ENCODE assay signal across 29 cellular contexts in genomic region chr22:43628253-43628649, GRCh38.
"Had no signal": no experiment of that assay in that cellular context is flagged by ENCODE, and none has a peak within 500 bp of the region (broad histone marks: within the 10 kb centered on the region; RNA-seq: fewer than 3 reads in every experiment).

No MANE protein-coding gene starts in this region.

- H3K9me3 Mint-ChIP-seq: activated naive CD4-positive, alpha-beta T cell treated with anti-CD3 and anti-CD28 coated beads for 36 hours; activated naive CD8-positive, alpha-beta T cell treated with anti-CD3 and anti-CD28 coated beads, Interleukin-2, amount 10 ng/mL, durations not matched to agents 7 days and 5 days; natural killer cell; neural progenitor cell; T-cell; T-helper 2 cell treated with Interferon-gamma antibody and Interleukin-4, amounts not matched to agents 5 μg/mL and 100 μg/mL, for 36 hours; type B pancreatic cell had no signal

- DNase-seq: activated CD4-positive, alpha-beta T cell treated with anti-CD3 and anti-CD28 coated beads for 36 hours; activated CD4-positive, alpha-beta T cell treated with anti-CD3 and anti-CD28 coated beads, Interleukin-2, amount 50 U/mL, for 4 hours; activated CD4-positive, CD25-positive, alpha-beta regulatory T cell; activated effector memory CD4-positive, alpha-beta T cell treated with Interleukin-2 at 50 U/mL for 16 hours; activated naive CD4-positive, alpha-beta T cell treated with anti-CD3 and anti-CD28 coated beads for 36 hours; activated naive CD8-positive, alpha-beta T cell treated with anti-CD3 and anti-CD28 coated beads, Interleukin-2, amount 10 ng/mL, durations not matched to agents 7 days and 5 days; dorsolateral prefrontal cortex; effector memory CD4-positive, alpha-beta T cell; erythroblast; gastrocnemius medialis; glutamatergic neuron; hippocampal formation; mesendoderm; natural killer cell; spleen; stimulated activated CD4-positive, alpha-beta T cell treated with anti-CD3 and anti-CD28 coated beads, Interleukin-2, amount 100 ng/mL, for 48 hours; stimulated activated naive CD4-positive, alpha-beta T cell treated with Interleukin-2 at 50 U/mL for 16 hours; T-cell; uterus had no signal

- H3K27me3 ChIP-seq: ascending aorta, cardiac muscle cell, dorsolateral prefrontal cortex, gastrocnemius medialis, neural progenitor cell, spleen, uterus had no signal

- H3K4me3 Mint-ChIP-seq: activated CD4-positive, alpha-beta T cell treated with anti-CD3 and anti-CD28 coated beads for 36 hours; activated naive CD4-positive, alpha-beta T cell treated with anti-CD3 and anti-CD28 coated beads for 36 hours; activated naive CD8-positive, alpha-beta T cell treated with anti-CD3 and anti-CD28 coated beads, Interleukin-2, amount 10 ng/mL, durations not matched to agents 7 days and 5 days; brain; natural killer cell; neural progenitor cell; T-cell; T-helper 2 cell treated with Interferon-gamma antibody and Interleukin-4, amounts not matched to agents 5 μg/mL and 100 μg/mL, for 36 hours; type B pancreatic cell had no signal

- H3K27ac Mint-ChIP-seq: activated CD4-positive, alpha-beta T cell treated with anti-CD3 and anti-CD28 coated beads for 36 hours; activated naive CD4-positive, alpha-beta T cell treated with anti-CD3 and anti-CD28 coated beads for 36 hours; activated naive CD8-positive, alpha-beta T cell treated with anti-CD3 and anti-CD28 coated beads, Interleukin-2, amount 10 ng/mL, durations not matched to agents 7 days and 5 days; natural killer cell; T-cell; T-helper 2 cell treated with Interferon-gamma antibody and Interleukin-4, amounts not matched to agents 5 μg/mL and 100 μg/mL, for 36 hours; type B pancreatic cell had no signal

- H3K27me3 Mint-ChIP-seq: activated CD4-positive, alpha-beta T cell treated with anti-CD3 and anti-CD28 coated beads for 36 hours; activated naive CD8-positive, alpha-beta T cell treated with anti-CD3 and anti-CD28 coated beads, Interleukin-2, amount 10 ng/mL, durations not matched to agents 7 days and 5 days; type B pancreatic cell had no signal

- H3K4me3 ChIP-seq: ascending aorta, cardiac muscle cell, coronary artery, dorsolateral prefrontal cortex, gastrocnemius medialis, lung, neural progenitor cell, spleen, thoracic aorta, uterus had no signal

- H3K4me1 ChIP-seq: ascending aorta, gastrocnemius medialis, neural progenitor cell, spleen, uterus had no signal

- ATAC-seq: activated CD4-positive, alpha-beta T cell treated with anti-CD3 and anti-CD28 coated beads for 36 hours; gastrocnemius medialis; left lobe of liver; natural killer cell; T-cell had no signal

- H3K36me3 Mint-ChIP-seq: activated naive CD8-positive, alpha-beta T cell treated with anti-CD3 and anti-CD28 coated beads, Interleukin-2, amount 10 ng/mL, durations not matched to agents 7 days and 5 days; natural killer cell; neural progenitor cell; T-cell; type B pancreatic cell had no signal

- H3K4me1 Mint-ChIP-seq: activated CD4-positive, alpha-beta T cell treated with anti-CD3 and anti-CD28 coated beads for 36 hours; activated naive CD8-positive, alpha-beta T cell treated with anti-CD3 and anti-CD28 coated beads, Interleukin-2, amount 10 ng/mL, durations not matched to agents 7 days and 5 days; natural killer cell; T-cell had no signal

- H3K36me3 ChIP-seq: ascending aorta, cardiac muscle cell, gastrocnemius medialis, neural progenitor cell, spleen, thoracic aorta, uterus had no signal

- H3K9me3 ChIP-seq: ascending aorta, gastrocnemius medialis, spleen, thoracic aorta, uterus had no signal

- H3K27ac ChIP-seq: ascending aorta, cardiac muscle cell, coronary artery, dorsolateral prefrontal cortex, gastrocnemius medialis, neural progenitor cell, spleen, thoracic aorta, uterus had no signal
